Comparison of ENCODE assay signal across 23 cellular contexts in the genomic region with DNA sequence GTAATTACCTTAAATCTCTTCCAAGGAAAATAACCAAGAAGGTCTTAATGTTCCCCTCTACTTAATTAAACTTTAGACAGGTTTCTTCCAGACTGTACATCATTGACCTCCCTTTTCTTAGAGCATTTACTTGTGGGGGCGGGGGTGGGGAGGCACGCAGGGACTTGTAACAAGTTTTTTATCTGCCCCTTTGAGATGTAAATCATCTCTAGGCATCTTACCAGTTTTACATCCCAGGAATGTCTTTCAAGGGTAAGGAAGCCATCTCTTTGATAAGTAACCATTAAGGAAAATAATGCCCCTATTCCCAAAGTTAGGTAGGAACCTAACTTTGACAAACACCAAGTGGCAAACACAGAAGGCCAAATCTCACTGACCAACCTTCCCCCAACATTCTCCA.
"Had no signal": no experiment of that assay in that cellular context is flagged by ENCODE, and none has a peak within 500 bp of the region (broad histone marks: within the 10 kb centered on the region; RNA-seq: fewer than 3 reads in every experiment).

No MANE protein-coding gene starts in this region.

- FAIRE-seq: endothelial cell of umbilical vein, islet of Langerhans had no signal

- H3K4me1 ChIP-seq: colonic mucosa, foreskin keratinocyte, sigmoid colon, testis, tibial nerve, upper lobe of right lung, vagina had no signal

- H2AFZ ChIP-seq: hepatocyte had no signal

- ATAC-seq: foreskin keratinocyte; naive thymus-derived CD4-positive, alpha-beta T cell; stimulated activated naive B cell treated with anti-CD40 and anti-IgM and Interleukin-4, amounts not matched to agents 10 μg/mL and 1 μg/mL and 100 μg/mL, for 72 hours; stimulated activated naive CD8-positive, alpha-beta T cell treated with anti-CD3 and anti-CD28 coated beads, Interleukin-15, amount 100 ng/mL, for 72 hours; upper lobe of right lung had no signal

- H3K4me1 Mint-ChIP-seq: stimulated activated naive B cell treated with anti-CD40 and anti-IgM and Interleukin-4, amounts not matched to agents 10 μg/mL and 1 μg/mL and 100 μg/mL, for 72 hours; stimulated activated naive CD8-positive, alpha-beta T cell treated with anti-CD3 and anti-CD28 coated beads, Interleukin-15, amount 100 ng/mL, for 72 hours had no signal

- H3K27me3 ChIP-seq: colonic mucosa, foreskin keratinocyte, hepatocyte, neutrophil, sigmoid colon, testis, tibial nerve, upper lobe of right lung, vagina had no signal

- H3K9me3 ChIP-seq: colonic mucosa, neutrophil, sigmoid colon, testis, upper lobe of right lung, vagina had no signal

- H3K36me3 ChIP-seq: colonic mucosa, neutrophil, sigmoid colon, tibial nerve, upper lobe of right lung, vagina had no signal

- H3K4me3 ChIP-seq: colonic mucosa, hepatocyte, sigmoid colon, skin epidermis, testis, tibial nerve, upper lobe of right lung, vagina had no signal

- H3K27ac ChIP-seq: colonic mucosa, foreskin keratinocyte, hepatocyte, neutrophil, sigmoid colon, skin epidermis, testis, tibial nerve, upper lobe of right lung, vagina had no signal

- H3K4me3 Mint-ChIP-seq: endodermal cell; naive thymus-derived CD4-positive, alpha-beta T cell; nephron progenitor cell; stimulated activated naive B cell treated with anti-CD40 and anti-IgM and Interleukin-4, amounts not matched to agents 10 μg/mL and 1 μg/mL and 100 μg/mL, for 72 hours; stimulated activated naive CD8-positive, alpha-beta T cell treated with anti-CD3 and anti-CD28 coated beads, Interleukin-15, amount 100 ng/mL, for 72 hours had no signal

- H3K27ac Mint-ChIP-seq: endodermal cell; naive thymus-derived CD4-positive, alpha-beta T cell; stimulated activated naive B cell treated with anti-CD40 and anti-IgM and Interleukin-4, amounts not matched to agents 10 μg/mL and 1 μg/mL and 100 μg/mL, for 72 hours; stimulated activated naive CD8-positive, alpha-beta T cell treated with anti-CD3 and anti-CD28 coated beads, Interleukin-15, amount 100 ng/mL, for 72 hours had no signal

- H3K4me2 ChIP-seq: hepatocyte had no signal

- H3K79me2 ChIP-seq: hepatocyte had no signal

- H3K27me3 Mint-ChIP-seq: stimulated activated naive CD8-positive, alpha-beta T cell treated with anti-CD3 and anti-CD28 coated beads, Interleukin-15, amount 100 ng/mL, for 72 hours had no signal

- H3K36me3 Mint-ChIP-seq: naive thymus-derived CD4-positive, alpha-beta T cell; stimulated activated naive B cell treated with anti-CD40 and anti-IgM and Interleukin-4, amounts not matched to agents 10 μg/mL and 1 μg/mL and 100 μg/mL, for 72 hours had no signal

- DNase-seq: colonic mucosa; dermis blood vessel endothelial cell; endodermal cell; erythroblast; foreskin keratinocyte; kidney glomerular epithelial cell; naive thymus-derived CD4-positive, alpha-beta T cell; nephron progenitor cell; posterior cingulate gyrus; sigmoid colon; stimulated activated CD4-positive, alpha-beta T cell treated with anti-CD3 and anti-CD28 coated beads, Interleukin-2, amount 100 ng/mL, for 24 hours; stimulated activated CD4-positive, alpha-beta T cell treated with anti-CD3 and anti-CD28 coated beads, Interleukin-4, amount 100 ng/mL, for 4 hours; stimulated activated naive B cell treated with anti-CD40 and anti-IgM and Interleukin-4, amounts not matched to agents 10 μg/mL and 1 μg/mL and 100 μg/mL, for 72 hours; stimulated activated naive CD8-positive, alpha-beta T cell treated with anti-CD3 and anti-CD28 coated beads, Interleukin-15, amount 100 ng/mL, for 72 hours; testis; upper lobe of right lung had no signal
